21 cellular contexts compared by ENCODE assay signal in genomic region chr11:108228236-108228635, GRCh38.
A peak's percentile ranks its signal among the peaks of the same experiment; 100 is the strongest.
DNase-seq lines count a peak whose midpoint lies in the region; ATAC-seq and TF ChIP-seq lines count a peak whose summit lies in the region.
"Had no signal": no experiment of that assay in that cellular context is flagged by ENCODE, and none has a peak within 500 bp of the region (broad histone marks: within the 10 kb centered on the region; RNA-seq: fewer than 3 reads in every experiment).

No MANE protein-coding gene starts in this region.

- no peak for TF ChIP-seq CTCF in OCI-LY1 (IDR thresholded peaks at IDR 0.05; ENCODE audit: low read length)

- no peak overlapping the region for H3K9ac ChIP-seq in OCI-LY1 (ENCODE audit: low read length)

- no peak for ATAC-seq in stimulated activated naive CD8-positive, alpha-beta T cell treated with anti-CD3 and anti-CD28 coated beads, Interleukin-15, amount 100 ng/mL, for 72 hours
- ATAC-seq: activated CD4-positive, CD25-positive, alpha-beta regulatory T cell treated with anti-CD3 and anti-CD28 coated beads, Interleukin-2, amount 50 U/mL, for 24 hours had no signal

- H3K36me3 ChIP-seq in OCI-LY1 (ENCODE audit: insufficient read depth, low read length) = peaks cover 61% of the 10 kb centered on the region

- H3K4me2 ChIP-seq in OCI-LY1 (ENCODE audit: low read length) = no peak overlapping the region

- peaks cover 17% of the 10 kb centered on the region for H3K36me3 Mint-ChIP-seq in activated naive CD4-positive, alpha-beta T cell treated with anti-CD3 and anti-CD28 coated beads, Interleukin-2, amount 50 U/mL, for 24 hours

- peaks cover 60% of the 10 kb centered on the region for H3K4me1 Mint-ChIP-seq in activated naive CD4-positive, alpha-beta T cell treated with anti-CD3 and anti-CD28 coated beads, Interleukin-2, amount 50 U/mL, for 24 hours
- H3K4me1 Mint-ChIP-seq in stimulated activated naive CD8-positive, alpha-beta T cell treated with anti-CD3 and anti-CD28 coated beads, Interleukin-15, amount 100 ng/mL, for 72 hours = peaks cover 59% of the 10 kb centered on the region

- peak overlapping the region; percentile 10 for H3K27ac ChIP-seq in OCI-LY1 (ENCODE audit: low read depth, low read length, poor library complexity, severe bottlenecking)
- H3K27ac ChIP-seq: vagina had no signal

- no peaks in the 10 kb centered on the region for H4K20me1 ChIP-seq in OCI-LY1 (ENCODE audit: insufficient read depth, low read length)

- no peaks in the 10 kb centered on the region for H3K9me3 ChIP-seq in OCI-LY1 (ENCODE audit: low read length)
- H3K9me3 ChIP-seq: vagina had no signal

- H3K27me3 Mint-ChIP-seq in activated naive CD4-positive, alpha-beta T cell treated with anti-CD3 and anti-CD28 coated beads, Interleukin-2, amount 50 U/mL, for 24 hours = no peaks in the 10 kb centered on the region
- no peaks in the 10 kb centered on the region for H3K27me3 Mint-ChIP-seq in stimulated activated naive CD8-positive, alpha-beta T cell treated with anti-CD3 and anti-CD28 coated beads, Interleukin-15, amount 100 ng/mL, for 72 hours

- no peaks in the 10 kb centered on the region for H3K9me3 Mint-ChIP-seq in activated naive CD4-positive, alpha-beta T cell treated with anti-CD3 and anti-CD28 coated beads, Interleukin-2, amount 50 U/mL, for 24 hours
- H3K9me3 Mint-ChIP-seq in stimulated activated naive CD8-positive, alpha-beta T cell treated with anti-CD3 and anti-CD28 coated beads, Interleukin-15, amount 100 ng/mL, for 72 hours = no peaks in the 10 kb centered on the region
- H3K9me3 Mint-ChIP-seq: nephron progenitor cell had no signal

- DNase-seq in activated naive CD4-positive, alpha-beta T cell treated with anti-CD3 and anti-CD28 coated beads, Interleukin-2, amount 50 U/mL, for 16 hours = no peak
- DNase-seq in dedifferentiated amniotic fluid mesenchymal stem cell (ENCODE audit: extremely low spot score) (peak; percentile 73), NCI-H446 treated with DMSO at 0.1 percent for 48 hours (lab: John Stamatoyannopoulos, UW) (no peak), HUDEP-2 (lab: John Stamatoyannopoulos, UW; ENCODE audit: unreplicated experiment in 76 of 76) (no peak)
- no peak for DNase-seq in stimulated activated naive CD8-positive, alpha-beta T cell treated with anti-CD3 and anti-CD28 coated beads, Interleukin-15, amount 100 ng/mL, for 72 hours
- no peak for DNase-seq in central memory CD4-positive, alpha-beta T cell
- DNase-seq: Calu3, cerebellar nuclear complex, HCEC 1CT, mammary epithelial cell, NCI-H1048, NCI-H2107, NCI-H524 treated with DMSO at 0.1 percent for 48 hours, nephron progenitor cell, OCI-M1, posterior cingulate gyrus, T1000 had no signal

- no peak overlapping the region for H3K4me3 ChIP-seq in OCI-LY1 (ENCODE audit: low read depth, low read length, poor library complexity, severe bottlenecking)
- H3K4me3 ChIP-seq: vagina had no signal

- peaks cover 35% of the 10 kb centered on the region for H3K79me2 ChIP-seq in OCI-LY1 (ENCODE audit: insufficient read depth, low read length)

- H3K27me3 ChIP-seq in OCI-LY1 (ENCODE audit: insufficient read depth, low read length) = no peaks in the 10 kb centered on the region
- H3K27me3 ChIP-seq: vagina had no signal

- peak overlapping the region; percentile 96 for H3K27ac Mint-ChIP-seq in activated naive CD4-positive, alpha-beta T cell treated with anti-CD3 and anti-CD28 coated beads, Interleukin-2, amount 50 U/mL, for 24 hours
- peak overlapping the region; percentile 92 to 93 for H3K27ac Mint-ChIP-seq in stimulated activated naive CD8-positive, alpha-beta T cell treated with anti-CD3 and anti-CD28 coated beads, Interleukin-15, amount 100 ng/mL, for 72 hours
- H3K27ac Mint-ChIP-seq: nephron progenitor cell had no signal

- no peaks in the 10 kb centered on the region for H3K9me2 ChIP-seq in OCI-LY1 (ENCODE audit: low read depth, low read length)

- peaks cover 28% of the 10 kb centered on the region for H3K4me1 ChIP-seq in OCI-LY1 (ENCODE audit: insufficient read depth, low read length, severe bottlenecking)

- H3K4me3 Mint-ChIP-seq in activated naive CD4-positive, alpha-beta T cell treated with anti-CD3 and anti-CD28 coated beads, Interleukin-2, amount 50 U/mL, for 24 hours = peak overlapping the region; percentile 85
- H3K4me3 Mint-ChIP-seq in stimulated activated naive CD8-positive, alpha-beta T cell treated with anti-CD3 and anti-CD28 coated beads, Interleukin-15, amount 100 ng/mL, for 72 hours = peak overlapping the region; percentile 75 to 79
- H3K4me3 Mint-ChIP-seq: nephron progenitor cell had no signal

- H3F3A ChIP-seq in OCI-LY1 (ENCODE audit: insufficient read depth, low read length) = no peaks in the 10 kb centered on the region

- no peak overlapping the region for H2AFZ ChIP-seq in OCI-LY1 (ENCODE audit: low read length)
